In the genomic region with DNA sequence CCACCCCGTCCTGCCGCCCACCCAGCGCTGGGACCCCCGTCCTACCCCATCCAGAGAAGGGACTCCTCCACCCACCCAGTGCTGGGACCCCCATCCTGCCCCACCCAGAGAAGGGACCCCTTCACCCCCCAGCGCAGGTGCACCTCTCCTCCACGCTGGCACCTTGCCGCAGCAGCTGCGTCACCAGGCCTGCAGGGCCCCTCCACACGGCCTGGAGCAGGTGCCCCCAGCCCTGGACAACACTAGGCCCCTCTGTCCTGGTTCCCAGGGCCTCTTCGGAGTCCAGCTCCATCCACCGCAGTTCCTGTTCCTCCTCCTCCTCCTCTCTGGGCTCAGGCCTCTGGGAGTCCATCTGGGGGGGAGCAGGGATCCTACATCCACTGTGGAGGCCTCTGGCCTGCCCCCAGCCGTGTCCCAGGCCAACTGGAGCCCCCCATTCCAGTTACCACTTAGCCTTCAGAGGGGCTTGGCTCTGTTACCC, we compare ENCODE assay signal across 1 cellular context.
TF ChIP-seq lines count a peak whose summit lies in the region.

No MANE protein-coding gene starts in this region.

TF ChIP-seq in WTC11, 78 proteins besides CTCF, POLR2A, EP300 and RAD21 (continued from another document):
- TF ChIP-seq, protein P1, sequence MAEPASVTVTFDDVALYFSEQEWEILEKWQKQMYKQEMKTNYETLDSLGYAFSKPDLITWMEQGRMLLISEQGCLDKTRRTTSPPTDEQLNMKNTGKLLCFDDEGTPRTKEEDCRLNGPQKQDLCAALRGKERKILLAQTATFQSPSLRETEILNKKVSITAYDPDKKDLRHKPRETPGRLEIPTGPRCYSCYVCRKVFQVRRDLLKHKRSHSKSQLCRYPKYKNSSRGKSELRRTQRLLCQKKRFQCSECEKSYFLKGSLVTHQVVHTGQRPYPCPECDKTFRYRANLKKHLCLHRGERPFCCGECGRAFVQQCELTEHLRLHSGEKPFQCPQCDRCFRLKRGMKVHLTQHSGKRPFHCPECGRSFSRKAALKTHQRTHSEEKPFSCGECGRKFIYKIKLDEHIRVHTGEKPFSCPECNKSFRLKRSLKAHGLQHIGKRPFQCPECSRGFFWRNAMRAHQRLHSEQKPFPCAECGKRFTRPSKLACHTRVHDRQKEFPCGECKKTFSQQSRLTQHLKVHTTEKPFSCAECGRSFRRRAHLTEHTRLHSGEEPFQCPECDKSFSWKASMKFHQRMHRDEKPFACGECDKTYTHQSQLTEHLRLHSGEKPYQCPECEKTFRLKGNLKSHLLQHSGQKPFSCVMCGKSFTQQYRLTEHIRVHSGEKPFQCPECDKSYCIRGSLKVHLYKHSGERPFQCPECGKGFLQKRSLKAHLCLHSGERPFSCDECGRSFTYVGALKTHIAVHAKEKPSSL (CRISPR knock-in tag; conservative IDR thresholded peaks at IDR 0.05), result no peak
- TF ChIP-seq MXD4 (CRISPR knock-in tag; IDR thresholded peaks at IDR 0.05; ENCODE audit: borderline replicate concordance), result no peak
- TF ChIP-seq, protein P2, sequence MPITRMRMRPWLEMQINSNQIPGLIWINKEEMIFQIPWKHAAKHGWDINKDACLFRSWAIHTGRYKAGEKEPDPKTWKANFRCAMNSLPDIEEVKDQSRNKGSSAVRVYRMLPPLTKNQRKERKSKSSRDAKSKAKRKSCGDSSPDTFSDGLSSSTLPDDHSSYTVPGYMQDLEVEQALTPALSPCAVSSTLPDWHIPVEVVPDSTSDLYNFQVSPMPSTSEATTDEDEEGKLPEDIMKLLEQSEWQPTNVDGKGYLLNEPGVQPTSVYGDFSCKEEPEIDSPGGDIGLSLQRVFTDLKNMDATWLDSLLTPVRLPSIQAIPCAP (CRISPR knock-in tag; IDR thresholded peaks at IDR 0.05), result no peak
- TF ChIP-seq GABPB1 (CRISPR knock-in tag; IDR thresholded peaks at IDR 0.05), result no peak
- TF ChIP-seq SP1 (CRISPR knock-in tag; conservative IDR thresholded peaks at IDR 0.05), result no peak
- no peak for TF ChIP-seq FOXK1 (CRISPR knock-in tag; IDR thresholded peaks at IDR 0.05)
- no peak for TF ChIP-seq JUN (CRISPR knock-in tag; IDR thresholded peaks at IDR 0.05)
- TF ChIP-seq EMX1 (CRISPR knock-in tag; IDR thresholded peaks at IDR 0.05), result no peak
- TF ChIP-seq MYBL2 (CRISPR knock-in tag; IDR thresholded peaks at IDR 0.05), result no peak
- no peak for TF ChIP-seq NFE2L1 (CRISPR knock-in tag; IDR thresholded peaks at IDR 0.05)
- no peak for TF ChIP-seq SMAD3 (CRISPR knock-in tag; IDR thresholded peaks at IDR 0.05; ENCODE audit: borderline replicate concordance)
TF ChIP-seq in WTC11: peak in this region for 0.
